ENCODE assay signal across 19 cellular contexts in genomic region chr13:101394597-101394996, GRCh38. TPM values are rescaled to one million over a fixed set of nuclear protein-coding genes. Genes with fewer than 3 reads are reported as not detected.
"Had no signal": no experiment of that assay in that cellular context is flagged by ENCODE, and none has a peak within 500 bp of the region (broad histone marks: within the 10 kb centered on the region; RNA-seq: fewer than 3 reads in every experiment).

No MANE protein-coding gene starts in this region.

- H3K4me1 ChIP-seq: lower lobe of right lung, neural progenitor cell, parathyroid adenoma, transverse colon had no signal

- ATAC-seq: foreskin keratinocyte; lower lobe of right lung; natural killer cell; sciatic nerve; stimulated activated naive B cell treated with anti-CD40 and anti-IgM and Interleukin-4, amounts not matched to agents 10 μg/mL and 1 μg/mL and 100 μg/mL, for 72 hours; stimulated activated naive CD8-positive, alpha-beta T cell treated with anti-CD3 and anti-CD28 coated beads, Interleukin-15, amount 100 ng/mL, for 72 hours had no signal

- DNase-seq: erythroblast; foreskin keratinocyte; immature natural killer cell; left ventricle myocardium inferior; lower lobe of right lung; natural killer cell; nucleus accumbens; stimulated activated CD4-positive, alpha-beta T cell treated with anti-CD3 and anti-CD28 coated beads, Interleukin-2, amount 100 ng/mL, for 24 hours; stimulated activated CD4-positive, alpha-beta T cell treated with anti-CD3 and anti-CD28 coated beads, Interleukin-4, amount 100 ng/mL, for 4 hours; stimulated activated naive B cell treated with anti-CD40 and anti-IgM and Interleukin-4, amounts not matched to agents 10 μg/mL and 1 μg/mL and 100 μg/mL, for 72 hours; stimulated activated naive CD8-positive, alpha-beta T cell treated with anti-CD3 and anti-CD28 coated beads, Interleukin-15, amount 100 ng/mL, for 72 hours; transverse colon had no signal

- H3K9me3 Mint-ChIP-seq: dendritic cell treated with granulocyte-macrophage colony-stimulating factor and Interleukin-4, amounts not matched to agents 40 ng/mL and 50 ng/mL, for 4 days; memory B cell; mesothelial cell of epicardium; neural progenitor cell; stimulated activated naive B cell treated with anti-CD40 and anti-IgM and Interleukin-4, amounts not matched to agents 10 μg/mL and 1 μg/mL and 100 μg/mL, for 72 hours; stimulated activated naive CD8-positive, alpha-beta T cell treated with anti-CD3 and anti-CD28 coated beads, Interleukin-15, amount 100 ng/mL, for 72 hours had no signal

- H3K4me3 ChIP-seq: left ventricle myocardium inferior, lower lobe of right lung, neural progenitor cell, thoracic aorta, transverse colon had no signal

- H3K27ac ChIP-seq: foreskin keratinocyte, left ventricle myocardium inferior, lower lobe of right lung, neural progenitor cell, parathyroid adenoma, transverse colon had no signal

- H3K27ac Mint-ChIP-seq: dendritic cell treated with granulocyte-macrophage colony-stimulating factor and Interleukin-4, amounts not matched to agents 40 ng/mL and 50 ng/mL, for 4 days; immature natural killer cell; memory B cell; mesothelial cell of epicardium; natural killer cell; neural progenitor cell; stimulated activated naive B cell treated with anti-CD40 and anti-IgM and Interleukin-4, amounts not matched to agents 10 μg/mL and 1 μg/mL and 100 μg/mL, for 72 hours; stimulated activated naive CD8-positive, alpha-beta T cell treated with anti-CD3 and anti-CD28 coated beads, Interleukin-15, amount 100 ng/mL, for 72 hours had no signal

- H3K4me1 Mint-ChIP-seq: immature natural killer cell; memory B cell; natural killer cell; stimulated activated naive B cell treated with anti-CD40 and anti-IgM and Interleukin-4, amounts not matched to agents 10 μg/mL and 1 μg/mL and 100 μg/mL, for 72 hours; stimulated activated naive CD8-positive, alpha-beta T cell treated with anti-CD3 and anti-CD28 coated beads, Interleukin-15, amount 100 ng/mL, for 72 hours had no signal

- H3K36me3 ChIP-seq: left ventricle myocardium inferior, lower lobe of right lung, neural progenitor cell, thoracic aorta, transverse colon had no signal

- H3K27me3 Mint-ChIP-seq: dendritic cell treated with granulocyte-macrophage colony-stimulating factor and Interleukin-4, amounts not matched to agents 40 ng/mL and 50 ng/mL, for 4 days; memory B cell; stimulated activated naive B cell treated with anti-CD40 and anti-IgM and Interleukin-4, amounts not matched to agents 10 μg/mL and 1 μg/mL and 100 μg/mL, for 72 hours; stimulated activated naive CD8-positive, alpha-beta T cell treated with anti-CD3 and anti-CD28 coated beads, Interleukin-15, amount 100 ng/mL, for 72 hours had no signal

- H3K9me3 ChIP-seq: left ventricle myocardium inferior, lower lobe of right lung, thoracic aorta, transverse colon had no signal

- H3K27me3 ChIP-seq: foreskin keratinocyte, neural progenitor cell, transverse colon had no signal

- H3K36me3 Mint-ChIP-seq: immature natural killer cell; memory B cell; mesothelial cell of epicardium; natural killer cell; neural progenitor cell; stimulated activated naive B cell treated with anti-CD40 and anti-IgM and Interleukin-4, amounts not matched to agents 10 μg/mL and 1 μg/mL and 100 μg/mL, for 72 hours had no signal

- H3K4me3 Mint-ChIP-seq: dendritic cell treated with granulocyte-macrophage colony-stimulating factor and Interleukin-4, amounts not matched to agents 40 ng/mL and 50 ng/mL, for 4 days; immature natural killer cell; memory B cell; mesothelial cell of epicardium; natural killer cell; neural progenitor cell; stimulated activated naive B cell treated with anti-CD40 and anti-IgM and Interleukin-4, amounts not matched to agents 10 μg/mL and 1 μg/mL and 100 μg/mL, for 72 hours; stimulated activated naive CD8-positive, alpha-beta T cell treated with anti-CD3 and anti-CD28 coated beads, Interleukin-15, amount 100 ng/mL, for 72 hours had no signal

RNA-seq across cellular contexts. Expression of gene NALCN, which starts 21.7 kb away (rescaled TPM):
- total RNA-seq: natural killer cell had no signal

RNA-seq across cellular contexts. Expression of gene ITGBL1, which starts 57.9 kb away (rescaled TPM):
- total RNA-seq: natural killer cell had no signal
